In genomic region chr15:95247068-95247984, GRCh38 we compare ENCODE assay signal across 13 cellular contexts.
DNase-seq lines count a peak whose midpoint lies in the region; ATAC-seq and TF ChIP-seq lines count a peak whose summit lies in the region.
"Had no signal": no experiment of that assay in that cellular context is flagged by ENCODE, and none has a peak within 500 bp of the region (broad histone marks: within the 10 kb centered on the region; RNA-seq: fewer than 3 reads in every experiment).

No MANE protein-coding gene starts in this region.

- DNase-seq in ACHN = peak; percentile 76
- peak; percentile 98 for DNase-seq in HS-27A (ENCODE audit: low read depth)
- DNase-seq in astrocyte of the spinal cord (ENCODE audit: low read depth, low spot score) = peak; percentile 95
- DNase-seq in kidney tubule cell (ENCODE audit: low spot score) = peak; percentile 96
- DNase-seq in NCI-H446 (lab: John Stamatoyannopoulos, UW) = no peak
- DNase-seq in DMS153 treated with DMSO at 0.1 percent for 48 hours (lab: John Stamatoyannopoulos, UW; ENCODE audit: unreplicated experiment) = no peak
- no peak for DNase-seq in left colon
- no peak for DNase-seq in posterior vena cava (ENCODE audit: low spot score)
- DNase-seq: activated naive CD4-positive, alpha-beta T cell treated with anti-CD3 and anti-CD28 coated beads, Interleukin-2, amount 10 ng/mL, durations not matched to agents 7 days and 5 days; CD4-positive, alpha-beta memory T cell; esophagus squamous epithelium; NCI-H82; stimulated activated CD4-positive, alpha-beta T cell treated with anti-CD3 and anti-CD28 coated beads, Interleukin-4, amount 100 ng/mL, for 4 hours had no signal

- in situ Hi-C loops in ACHN (cut with HindIII; ENCODE audit: low pct_ligation_motif_present, low pct_unique_long_range_greater_than_20kb, low sequenced_read_pairs) = no loop called here
- in situ Hi-C loops in astrocyte of the spinal cord (cut with HindIII; ENCODE audit: low sequenced_read_pairs) = no loop called here

- ATAC-seq in left colon = no peak

- no peak overlapping the region for H3K4me3 ChIP-seq in astrocyte of the spinal cord (ENCODE audit: low read depth, low read length)
- H3K4me3 ChIP-seq: esophagus squamous epithelium had no signal

- intact Hi-C loops in left colon (cut with DNase I, micrococcal nuclease) = no loop called here
- intact Hi-C loops in posterior vena cava (cut with DNase I) = no loop called here

- no peak for TF ChIP-seq CTCF in astrocyte of the spinal cord (IDR thresholded peaks at IDR 0.05; ENCODE audit: low read depth, low read length)

Comparison
In these comparisons a context has a peak if more than half of its experiments do, and no peak if none do; other contexts are left out.
1. DNase-seq: peak in ACHN (single experiment), HS-27A (single experiment), astrocyte of the spinal cord (single experiment) and kidney tubule cell (single experiment); none in NCI-H446 (0 of 2), DMS153 treated with DMSO at 0.1 percent for 48 hours (single experiment), left colon (0 of 2) and posterior vena cava (single experiment).